ENCODE assay signal across 1 cellular context in genomic region chr12:104064031-104064841, GRCh38.
TF ChIP-seq lines count a peak whose summit lies in the region.

Gene HCFC2, plus strand, starts transcription at chr12:104064531. Its CDS starts 30 bp downstream, at chr12:104064561.

TF ChIP-seq in SK-N-SH, 30 proteins besides CTCF, POLR2A, EP300 and RAD21 (continued from another document):
- TF ChIP-seq RXRA (IDR thresholded peaks at IDR 0.05; ENCODE audit: borderline replicate concordance, low read depth) (no peak), FOXM1 (IDR thresholded peaks at IDR 0.05; ENCODE audit: low read depth) (no peak), TEAD4 (IDR thresholded peaks at IDR 0.05; ENCODE audit: borderline replicate concordance, insufficient read depth) (0 out of 2 replicates have a peak, but pooled peaks have one; percentile 19), NFIC (IDR thresholded peaks at IDR 0.05; ENCODE audit: borderline replicate concordance) (peak; percentile 65; the same call in 1 of the 2 replicates), SMC3 (IDR thresholded peaks at IDR 0.05; ENCODE audit: low read depth, low read length) (no peak), MEF2A (IDR thresholded peaks at IDR 0.05; ENCODE audit: borderline replicate concordance, low read depth) (no peak), TCF12 (IDR thresholded peaks at IDR 0.05) (peak; percentile 43; the same call in 1 of the 2 replicates), POLR2AphosphoS5 (IDR thresholded peaks at IDR 0.05; ENCODE audit: low read depth, low read length) (no peak; the same call in 1 of the 2 replicates), CHD2 (IDR thresholded peaks at IDR 0.05; ENCODE audit: low read length, partially characterized antibody) (peak; percentile 62), JUND (IDR thresholded peaks at IDR 0.05) (no peak), GABPA (IDR thresholded peaks at IDR 0.05; ENCODE audit: low read depth) (no peak), USF1 (IDR thresholded peaks at IDR 0.05; ENCODE audit: borderline replicate concordance, low read depth) (peak; percentile 98), TAF1 (IDR thresholded peaks at IDR 0.05; ENCODE audit: borderline replicate concordance, low read depth, low read length) (peak; percentile 51; the same call in 1 of the 2 replicates), FOSL2 (IDR thresholded peaks at IDR 0.05; ENCODE audit: borderline replicate concordance, low read depth) (no peak), USF2 (IDR thresholded peaks at IDR 0.05; ENCODE audit: borderline replicate concordance, low read depth, low read length) (peak; percentile 75), GATA2 (CRISPR knock-in tag; IDR thresholded peaks at IDR 0.05) (no peak)
- TF ChIP-seq, protein P1, sequence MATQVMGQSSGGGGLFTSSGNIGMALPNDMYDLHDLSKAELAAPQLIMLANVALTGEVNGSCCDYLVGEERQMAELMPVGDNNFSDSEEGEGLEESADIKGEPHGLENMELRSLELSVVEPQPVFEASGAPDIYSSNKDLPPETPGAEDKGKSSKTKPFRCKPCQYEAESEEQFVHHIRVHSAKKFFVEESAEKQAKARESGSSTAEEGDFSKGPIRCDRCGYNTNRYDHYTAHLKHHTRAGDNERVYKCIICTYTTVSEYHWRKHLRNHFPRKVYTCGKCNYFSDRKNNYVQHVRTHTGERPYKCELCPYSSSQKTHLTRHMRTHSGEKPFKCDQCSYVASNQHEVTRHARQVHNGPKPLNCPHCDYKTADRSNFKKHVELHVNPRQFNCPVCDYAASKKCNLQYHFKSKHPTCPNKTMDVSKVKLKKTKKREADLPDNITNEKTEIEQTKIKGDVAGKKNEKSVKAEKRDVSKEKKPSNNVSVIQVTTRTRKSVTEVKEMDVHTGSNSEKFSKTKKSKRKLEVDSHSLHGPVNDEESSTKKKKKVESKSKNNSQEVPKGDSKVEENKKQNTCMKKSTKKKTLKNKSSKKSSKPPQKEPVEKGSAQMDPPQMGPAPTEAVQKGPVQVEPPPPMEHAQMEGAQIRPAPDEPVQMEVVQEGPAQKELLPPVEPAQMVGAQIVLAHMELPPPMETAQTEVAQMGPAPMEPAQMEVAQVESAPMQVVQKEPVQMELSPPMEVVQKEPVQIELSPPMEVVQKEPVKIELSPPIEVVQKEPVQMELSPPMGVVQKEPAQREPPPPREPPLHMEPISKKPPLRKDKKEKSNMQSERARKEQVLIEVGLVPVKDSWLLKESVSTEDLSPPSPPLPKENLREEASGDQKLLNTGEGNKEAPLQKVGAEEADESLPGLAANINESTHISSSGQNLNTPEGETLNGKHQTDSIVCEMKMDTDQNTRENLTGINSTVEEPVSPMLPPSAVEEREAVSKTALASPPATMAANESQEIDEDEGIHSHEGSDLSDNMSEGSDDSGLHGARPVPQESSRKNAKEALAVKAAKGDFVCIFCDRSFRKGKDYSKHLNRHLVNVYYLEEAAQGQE (IDR thresholded peaks at IDR 0.05; ENCODE audit: low read depth, low read length): no peak
- TF ChIP-seq, protein P2, sequence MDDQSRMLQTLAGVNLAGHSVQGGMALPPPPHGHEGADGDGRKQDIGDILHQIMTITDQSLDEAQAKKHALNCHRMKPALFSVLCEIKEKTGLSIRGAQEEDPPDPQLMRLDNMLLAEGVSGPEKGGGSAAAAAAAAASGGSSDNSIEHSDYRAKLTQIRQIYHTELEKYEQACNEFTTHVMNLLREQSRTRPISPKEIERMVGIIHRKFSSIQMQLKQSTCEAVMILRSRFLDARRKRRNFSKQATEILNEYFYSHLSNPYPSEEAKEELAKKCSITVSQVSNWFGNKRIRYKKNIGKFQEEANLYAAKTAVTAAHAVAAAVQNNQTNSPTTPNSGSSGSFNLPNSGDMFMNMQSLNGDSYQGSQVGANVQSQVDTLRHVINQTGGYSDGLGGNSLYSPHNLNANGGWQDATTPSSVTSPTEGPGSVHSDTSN (IDR thresholded peaks at IDR 0.05): peak; percentile 42; the same call in 1 of the 2 replicates
